Comparison of ENCODE assay signal across 22 cellular contexts in genomic region chr1:39275836-39276507, GRCh38.
DNase-seq lines count a peak whose midpoint lies in the region; ATAC-seq, FAIRE-seq and TF ChIP-seq lines count a peak whose summit lies in the region.
"Had no signal": no experiment of that assay in that cellular context is flagged by ENCODE, and none has a peak within 500 bp of the region (broad histone marks: within the 10 kb centered on the region; RNA-seq: fewer than 3 reads in every experiment).

No MANE protein-coding gene starts in this region.

- H3K4ac ChIP-seq in mesenchymal stem cell (ENCODE audit: low read depth in 1 of 2, low read length in 2 of 2), result no peak overlapping the region

- no peak overlapping the region for H3K18ac ChIP-seq in mesenchymal stem cell (ENCODE audit: low read depth in 1 of 2, low read length in 2 of 2)

- no peak overlapping the region for H2BK5ac ChIP-seq in mesenchymal stem cell (ENCODE audit: low read depth, low read length, poor library complexity, severe bottlenecking)

- H3K27ac ChIP-seq in GM23338 (ENCODE audit: low read depth), result no peak overlapping the region; the same call in 1 of the 2 replicates
- no peak overlapping the region for H3K27ac ChIP-seq in mesenchymal stem cell (ENCODE audit: low read length, poor library complexity, severe bottlenecking)
- H3K27ac ChIP-seq: SJSA1 had no signal

- H3K79me2 ChIP-seq in GM23338 (replicated peaks; ENCODE audit: insufficient read depth), result peaks cover 97% of the 10 kb centered on the region

- H3K4me1 ChIP-seq in GM23338 (ENCODE audit: insufficient read depth) (peaks cover 56% of the 10 kb centered on the region), mesenchymal stem cell (ENCODE audit: control insufficient read depth, insufficient read depth, low read depth, low read length) (peaks cover 7% of the 10 kb centered on the region)
- H3K4me1 ChIP-seq: SJSA1 had no signal

- H2AFZ ChIP-seq in GM23338 (no peak overlapping the region), mesenchymal stem cell (ENCODE audit: low read depth, low read length) (no peak overlapping the region)

- H3K27me3 Mint-ChIP-seq in GM23338 (ENCODE audit: insufficient read depth, low read depth, poor library complexity), result no peaks in the 10 kb centered on the region
- H3K27me3 Mint-ChIP-seq: activated CD8-positive, alpha-beta memory T cell treated with anti-CD3 and anti-CD28 coated beads, Interleukin-2, amount 10 ng/mL, durations not matched to agents 7 days and 5 days; type B pancreatic cell had no signal

- H3K14ac ChIP-seq in mesenchymal stem cell (ENCODE audit: low read length in 2 of 2), result no peak overlapping the region

- H3K9me2 ChIP-seq in GM23338 (ENCODE audit: insufficient read depth), result no peaks in the 10 kb centered on the region

- H2AK5ac ChIP-seq in mesenchymal stem cell (ENCODE audit: low read length, severe bottlenecking), result no peak overlapping the region

- no peaks in the 10 kb centered on the region for H3K36me3 Mint-ChIP-seq in GM23338 (ENCODE audit: low read depth)
- H3K36me3 Mint-ChIP-seq: type B pancreatic cell had no signal

- no peaks in the 10 kb centered on the region for H3K27me3 ChIP-seq in GM23338 (ENCODE audit: insufficient read depth)
- no peaks in the 10 kb centered on the region for H3K27me3 ChIP-seq in bronchial epithelial cell (ENCODE audit: control insufficient read depth, insufficient read depth, low read length)
- no peaks in the 10 kb centered on the region for H3K27me3 ChIP-seq in mesenchymal stem cell (ENCODE audit: control insufficient read depth in 1 of 2, insufficient read depth in 1 of 2, low read length in 2 of 2)
- H3K27me3 ChIP-seq: SJSA1 had no signal

- H2BK12ac ChIP-seq in mesenchymal stem cell (ENCODE audit: low read length in 2 of 2), result no peak overlapping the region

- ATAC-seq in GM23338 (no peak), GM19467 (IDR thresholded peaks at IDR 0.05; ENCODE audit: unreplicated experiment) (no peak), HG02840 (IDR thresholded peaks at IDR 0.05; ENCODE audit: low FRiP score, unreplicated experiment) (no peak), HG03280 (IDR thresholded peaks at IDR 0.05; ENCODE audit: unreplicated experiment) (no peak)
- ATAC-seq: activated CD8-positive, alpha-beta memory T cell treated with anti-CD3 and anti-CD28 coated beads, Interleukin-2, amount 10 ng/mL, durations not matched to agents 7 days and 5 days had no signal

- no peak overlapping the region for H2BK120ac ChIP-seq in mesenchymal stem cell (ENCODE audit: low read depth, low read length)

- peaks cover 56% of the 10 kb centered on the region for H3K4me1 Mint-ChIP-seq in GM23338

- peaks cover 13% of the 10 kb centered on the region for H3K79me1 ChIP-seq in mesenchymal stem cell (replicated peaks; ENCODE audit: low read length, poor library complexity, severe bottlenecking)

- H4K91ac ChIP-seq in mesenchymal stem cell (ENCODE audit: low read length), result no peak overlapping the region

- H3K9me3 ChIP-seq in mesenchymal stem cell (ENCODE audit: control insufficient read depth, low read length), result no peaks in the 10 kb centered on the region
- H3K9me3 ChIP-seq: HAP-1, SJSA1 had no signal

- H3K4me2 ChIP-seq in GM23338 (no peak overlapping the region), mesenchymal stem cell (ENCODE audit: low read length, poor library complexity, severe bottlenecking) (no peak overlapping the region)

- no peaks in the 10 kb centered on the region for H3F3A ChIP-seq in GM23338 (replicated peaks; ENCODE audit: low read depth)

- H3K27ac Mint-ChIP-seq in GM23338, result peak overlapping the region; percentile 38; the same call in 1 of the 2 replicates
- H3K27ac Mint-ChIP-seq: activated CD8-positive, alpha-beta memory T cell treated with anti-CD3 and anti-CD28 coated beads, Interleukin-2, amount 10 ng/mL, durations not matched to agents 7 days and 5 days; nephron progenitor cell; type B pancreatic cell had no signal

- WGBS in mesenchymal stem cell, result 57% methylated on average over 6 of the region's 6 CpGs

- no peaks in the 10 kb centered on the region for H3K9me3 Mint-ChIP-seq in GM23338
- H3K9me3 Mint-ChIP-seq: nephron progenitor cell, type B pancreatic cell had no signal

- FAIRE-seq in bronchial epithelial cell (lab: Jason Lieb, UNC), result no peak

- DNase-seq in DMS 273 (lab: John Stamatoyannopoulos, UW; ENCODE audit: unreplicated experiment), result peak; percentile 90
- DNase-seq in GM23338 (ENCODE audit: low spot score), result no peak
- peak; percentile 93 for DNase-seq in bronchial epithelial cell (ENCODE audit: low read depth)
- peak; percentile 31 for DNase-seq in mesenchymal stem cell
- no peak for DNase-seq in NCI-H1092 treated with DMSO at 0.1 percent for 48 hours (lab: John Stamatoyannopoulos, UW)
- DNase-seq: activated CD8-positive, alpha-beta memory T cell treated with anti-CD3 and anti-CD28 coated beads, Interleukin-2, amount 10 ng/mL, durations not matched to agents 7 days and 5 days; cortex of kidney; DMS153; head of caudate nucleus; Kasumi-1; NCI-H1436; nephron progenitor cell; stimulated activated CD4-positive, alpha-beta T cell treated with anti-CD3 and anti-CD28 coated beads, Interleukin-12 subunit alpha, Interleukin-12 subunit beta, amount 100 ng/mL, for 4 hours; stimulated activated naive CD4-positive, alpha-beta T cell treated with Interleukin-2 at 50 U/mL for 16 hours; T1000 had no signal

- no peak overlapping the region for H2BK15ac ChIP-seq in mesenchymal stem cell (ENCODE audit: low read depth, poor library complexity, severe bottlenecking)

- no peak for TF ChIP-seq CTCF in GM23338 (conservative IDR thresholded peaks at IDR 0.05; ENCODE audit: low read depth in 2 of 2)
- TF ChIP-seq CTCF in bronchial epithelial cell (IDR thresholded peaks at IDR 0.05; ENCODE audit: insufficient read depth, low read length, severe bottlenecking), result no peak

- H3K4me3 ChIP-seq in GM23338 (no peak overlapping the region), bronchial epithelial cell (ENCODE audit: low read depth, low read length) (no peak overlapping the region), mesenchymal stem cell (ENCODE audit: insufficient read depth in 1 of 2, low read depth in 1 of 2, low read length in 2 of 2) (no peak overlapping the region)
- H3K4me3 ChIP-seq: HAP-1, lung, SJSA1 had no signal

- no peak overlapping the region for H4K8ac ChIP-seq in mesenchymal stem cell (ENCODE audit: low read length)

- H3K9ac ChIP-seq in mesenchymal stem cell (ENCODE audit: low read length), result no peak overlapping the region

- no peak overlapping the region for H3K4me3 Mint-ChIP-seq in GM23338
- H3K4me3 Mint-ChIP-seq: activated CD8-positive, alpha-beta memory T cell treated with anti-CD3 and anti-CD28 coated beads, Interleukin-2, amount 10 ng/mL, durations not matched to agents 7 days and 5 days; nephron progenitor cell; type B pancreatic cell had no signal

- no peak overlapping the region for H3K23ac ChIP-seq in mesenchymal stem cell (ENCODE audit: low read length in 2 of 2)

- H3K36me3 ChIP-seq in GM23338 (ENCODE audit: insufficient read depth) (no peaks in the 10 kb centered on the region), bronchial epithelial cell (ENCODE audit: control insufficient read depth, insufficient read depth, low read length) (no peaks in the 10 kb centered on the region), mesenchymal stem cell (ENCODE audit: control insufficient read depth in 1 of 2, insufficient read depth in 2 of 2, low read depth in 1 of 2, low read length in 2 of 2) (peaks cover 0 to 5% of the 10 kb centered on the region in 2 experiments)
- H3K36me3 ChIP-seq: HAP-1, SJSA1 had no signal

- H4K20me1 ChIP-seq in GM23338 (replicated peaks; ENCODE audit: insufficient read depth), result peaks cover 5% of the 10 kb centered on the region

TF ChIP-seq in GM23338, 12 proteins besides CTCF, POLR2A, EP300 and RAD21 (continues in another document):
- TF ChIP-seq ZNF114 (CRISPR knock-in tag; IDR thresholded peaks at IDR 0.05) (no peak), REST (IDR thresholded peaks at IDR 0.05; ENCODE audit: unreplicated experiment) (no peak), POLR2AphosphoS5 (IDR thresholded peaks at IDR 0.05; ENCODE audit: low read depth) (no peak), EZH2phosphoT487 (IDR thresholded peaks at IDR 0.05; ENCODE audit: unreplicated experiment) (no peak), NANOG (IDR thresholded peaks at IDR 0.05; ENCODE audit: borderline replicate concordance) (no peak), STAT1 (IDR thresholded peaks at IDR 0.05; ENCODE audit: unreplicated experiment) (no peak), ETS1 (IDR thresholded peaks at IDR 0.05) (no peak), CREB1 (CRISPR knock-in tag; IDR thresholded peaks at IDR 0.05; ENCODE audit: low read depth) (no peak)

Comparison
In these comparisons a context has a peak if more than half of its experiments do, and no peak if none do; other contexts are left out.
1. DNase-seq: peak in DMS 273 (single experiment), bronchial epithelial cell (single experiment) and mesenchymal stem cell (single experiment); none in GM23338 (single experiment) and NCI-H1092 treated with DMSO at 0.1 percent for 48 hours (single experiment).